In the genomic region with DNA sequence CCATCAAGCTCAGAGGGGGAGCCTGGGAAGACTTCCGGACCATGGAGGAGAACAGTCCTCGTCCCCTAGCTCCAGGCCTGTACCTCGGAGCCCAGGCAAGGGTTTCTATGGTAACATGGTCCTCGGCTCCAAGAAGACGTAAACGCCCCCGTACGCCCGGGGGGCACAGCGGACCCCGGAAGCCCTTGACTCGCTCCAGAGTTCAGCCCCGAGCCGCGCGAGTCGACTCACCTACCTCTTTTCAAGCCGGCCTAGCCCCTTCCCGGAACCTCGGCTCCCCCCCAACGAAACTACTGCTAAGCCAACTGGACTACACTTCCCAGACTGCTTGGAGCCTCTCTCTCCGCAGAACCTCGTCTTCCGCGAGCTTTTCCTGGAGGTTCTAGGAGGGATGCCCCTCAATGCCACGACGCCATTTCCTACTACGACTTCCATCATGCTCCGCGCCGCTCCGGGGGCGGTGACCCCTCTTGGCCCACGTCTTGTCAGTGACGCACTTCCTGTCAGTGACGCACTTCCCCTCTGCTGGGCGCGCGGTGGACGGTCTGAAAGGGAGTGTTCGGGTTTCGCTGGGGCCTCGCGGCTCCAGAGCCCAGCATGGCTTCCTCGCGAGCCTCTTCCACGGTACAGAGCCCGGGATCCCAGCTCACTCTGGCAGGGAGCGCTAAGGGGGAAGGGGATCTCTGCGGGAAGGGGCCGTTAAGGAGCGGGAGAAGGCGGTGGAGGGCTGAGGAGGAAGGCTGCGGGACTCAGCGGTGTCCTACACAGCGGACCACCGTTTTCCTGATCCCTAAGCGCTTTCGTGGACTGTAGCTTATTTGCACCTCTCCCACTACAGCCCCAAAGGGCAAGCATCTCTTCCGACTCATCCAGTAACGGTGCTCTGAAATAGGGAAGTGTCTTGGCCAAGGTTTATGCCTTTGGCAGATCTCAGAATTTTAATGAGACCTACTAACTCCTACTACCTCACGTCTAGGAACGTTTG, we compare ENCODE assay signal across 8 cellular contexts. TPM values are rescaled to one million over a fixed set of nuclear protein-coding genes. Genes with fewer than 3 reads are reported as not detected.
A peak's percentile ranks its signal among the peaks of the same experiment; 100 is the strongest.
DNase-seq lines count a peak whose midpoint lies in the region; ATAC-seq, FAIRE-seq and TF ChIP-seq lines count a peak whose summit lies in the region.

A gene (minus strand): TSS at position 426 of the 985 bp plus-strand sequence. CDS start 3,065 bp downstream, outside the sequence.
A gene (plus strand): TSS at position 512 of the 985 bp plus-strand sequence. CDS start 86 bp downstream, at position 598.

- peak; percentile 96 for ATAC-seq in HG02973 (IDR thresholded peaks at IDR 0.05; ENCODE audit: unreplicated experiment)

- H2AFZ ChIP-seq in astrocyte (ENCODE audit: low read depth, low read length), result peak within 1 kb of the TSS; percentile 88

- no peak within 1 kb of the TSS for H3K4me3 Mint-ChIP-seq in T-helper 2 cell treated with Interferon-gamma antibody and Interleukin-4, amounts not matched to agents 5 μg/mL and 100 μg/mL, for 36 hours
- H3K4me3 Mint-ChIP-seq in astrocyte (ENCODE audit: unreplicated experiment), result no peak within 1 kb of the TSS

- peak within 1 kb of the TSS; percentile 96 for H3K27ac ChIP-seq in astrocyte (ENCODE audit: low read depth, low read length)

- peak within 1 kb of the TSS; percentile 98 for H3K4me3 ChIP-seq in astrocyte (ENCODE audit: insufficient read depth, low read depth, low read length)

- H3K9me3 Mint-ChIP-seq in T-helper 2 cell treated with Interferon-gamma antibody and Interleukin-4, amounts not matched to agents 5 μg/mL and 100 μg/mL, for 36 hours, result no peaks in the 10 kb centered on the region
- no peaks in the 10 kb centered on the region for H3K9me3 Mint-ChIP-seq in astrocyte (ENCODE audit: unreplicated experiment)

- FAIRE-seq in GM18507 (lab: Jason Lieb, UNC) (peak; percentile 98), astrocyte (lab: Jason Lieb, UNC) (no peak)

- H3K4me1 Mint-ChIP-seq in T-helper 2 cell treated with Interferon-gamma antibody and Interleukin-4, amounts not matched to agents 5 μg/mL and 100 μg/mL, for 36 hours (ENCODE audit: low read depth), result peaks cover 16% of the 10 kb centered on the region
- peaks cover 10% of the 10 kb centered on the region for H3K4me1 Mint-ChIP-seq in astrocyte (ENCODE audit: low read depth, unreplicated experiment)

- DNase-seq in GM18507 (ENCODE audit: extremely low spot score, insufficient read length, low read depth) (peak; percentile 97), NCI-H1930 (lab: John Stamatoyannopoulos, UW) (peak; percentile 92 to 94), astrocyte (ENCODE audit: low read depth) (peak; percentile 98), hepatic stellate cell (ENCODE audit: low spot score) (peak; percentile 95), renal cortical epithelial cell (ENCODE audit: low read depth) (peak; percentile 97), cortex of kidney (lab: John Stamatoyannopoulos, UW) (no peak)
- DNase-seq in T-helper 2 cell treated with Interferon-gamma antibody and Interleukin-4, amounts not matched to agents 5 μg/mL and 100 μg/mL, for 36 hours (ENCODE audit: low spot score), result peak; percentile 96

- peaks cover 58% of the 10 kb centered on the region for H3K79me2 ChIP-seq in astrocyte (ENCODE audit: insufficient read depth, low read length)

- no peaks in the 10 kb centered on the region for H3K27me3 Mint-ChIP-seq in T-helper 2 cell treated with Interferon-gamma antibody and Interleukin-4, amounts not matched to agents 5 μg/mL and 100 μg/mL, for 36 hours (ENCODE audit: low read depth)
- no peaks in the 10 kb centered on the region for H3K27me3 Mint-ChIP-seq in astrocyte (ENCODE audit: low read depth, unreplicated experiment)

- H3K36me3 Mint-ChIP-seq in T-helper 2 cell treated with Interferon-gamma antibody and Interleukin-4, amounts not matched to agents 5 μg/mL and 100 μg/mL, for 36 hours (ENCODE audit: low read depth), result peaks cover 35% of the 10 kb centered on the region
- H3K36me3 Mint-ChIP-seq in astrocyte (ENCODE audit: low read depth, unreplicated experiment), result peaks cover 8% of the 10 kb centered on the region

- H3K27me3 ChIP-seq in astrocyte (ENCODE audit: insufficient read depth, low read length), result no peaks in the 10 kb centered on the region

- H3K9ac ChIP-seq in astrocyte (ENCODE audit: low read length), result peak within 1 kb of the TSS; percentile 99

- peaks cover 10% of the 10 kb centered on the region for H3K4me1 ChIP-seq in astrocyte (ENCODE audit: insufficient read depth, low read length)

- no peak within 1 kb of the TSS for H3K27ac Mint-ChIP-seq in T-helper 2 cell treated with Interferon-gamma antibody and Interleukin-4, amounts not matched to agents 5 μg/mL and 100 μg/mL, for 36 hours
- no peak within 1 kb of the TSS for H3K27ac Mint-ChIP-seq in astrocyte (ENCODE audit: unreplicated experiment)

- H3K36me3 ChIP-seq in astrocyte (ENCODE audit: insufficient read depth, low read length), result peaks cover 33% of the 10 kb centered on the region

- H3K4me2 ChIP-seq in astrocyte (ENCODE audit: low read length), result peak within 1 kb of the TSS; percentile 97

- TF ChIP-seq CTCF in astrocyte (IDR thresholded peaks at IDR 0.05; ENCODE audit: insufficient read depth, low read depth, low read length), result no peak

- H3K9me3 ChIP-seq in astrocyte (ENCODE audit: insufficient read depth, low read depth, low read length), result no peaks in the 10 kb centered on the region

- peaks cover 25% of the 10 kb centered on the region for H4K20me1 ChIP-seq in astrocyte (ENCODE audit: insufficient read depth, low read length)

RNA-seq across cellular contexts. Expression of the first gene that starts in this region (rescaled TPM):
- total RNA-seq in astrocyte (22.5 and 23.9 TPM in 2 replicates), renal cortical epithelial cell (43.4 and 51.7 TPM in 2 replicates)

RNA-seq across cellular contexts. Expression of the second gene that starts in this region (rescaled TPM):
- total RNA-seq in astrocyte, result 33.2 and 33.4 TPM in 2 replicates
- 31.1 and 36.6 TPM in 2 replicates for total RNA-seq in renal cortical epithelial cell
